ENCODE assay signal across 8 cellular contexts in the genomic region with DNA sequence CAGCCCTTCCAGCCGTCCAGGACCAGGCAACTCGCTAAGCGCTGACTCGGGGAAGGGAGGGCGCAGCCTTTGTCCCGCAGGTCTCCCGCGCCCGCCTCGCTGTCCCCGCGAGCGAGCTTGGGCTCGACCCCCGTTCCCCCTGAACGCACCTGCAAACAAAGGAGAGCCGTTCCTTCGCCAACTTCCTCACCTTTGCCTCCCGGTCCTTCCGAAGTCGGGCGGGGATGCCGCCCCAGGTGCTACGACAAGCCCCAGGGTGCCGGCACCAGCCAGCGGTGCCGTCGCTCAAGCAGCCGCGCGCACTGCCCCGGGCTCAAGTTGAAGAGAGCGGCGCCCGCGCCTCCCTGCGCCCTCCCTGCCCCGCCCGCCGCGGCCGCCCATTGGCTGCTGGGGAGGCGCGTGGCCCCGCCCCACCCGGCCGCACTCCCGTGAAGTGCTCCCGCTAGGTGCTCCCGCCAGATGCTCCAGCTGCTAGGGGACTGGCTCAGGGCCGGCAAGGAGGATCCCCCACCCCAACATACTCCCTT.
DNase-seq lines count a peak whose midpoint lies in the region; ATAC-seq and TF ChIP-seq lines count a peak whose summit lies in the region.

No MANE protein-coding gene starts in this region.

- DNase-seq in HFF-Myc (ENCODE audit: extremely low read depth, low read depth): no peak
- peak; percentile 59 for DNase-seq in NCI-H146 treated with DMSO at 0.1 percent for 48 hours (lab: John Stamatoyannopoulos, UW; ENCODE audit: unreplicated experiment)
- peak; percentile 79 for DNase-seq in activated CD4-positive, alpha-beta T cell treated with anti-CD3 and anti-CD28 coated beads for 36 hours
- DNase-seq in effector CD4-positive, alpha-beta T cell: peak; percentile 2
- DNase-seq in medulla oblongata (ENCODE audit: extremely low spot score): peak; percentile 82
- DNase-seq in stimulated activated CD8-positive, alpha-beta memory T cell treated with anti-CD3 and anti-CD28 coated beads, Interleukin-15, amount 100 ng/mL, for 24 hours (ENCODE audit: low read depth): peak; percentile 29
- no peak for DNase-seq in NK-92 (lab: John Stamatoyannopoulos, UW; ENCODE audit: unreplicated experiment)

- H3K27ac Mint-ChIP-seq in activated CD4-positive, alpha-beta T cell treated with anti-CD3 and anti-CD28 coated beads for 36 hours: no peak overlapping the region

- H3K4me3 ChIP-seq in GM12875 (ENCODE audit: low read depth, low read length): peak overlapping the region; percentile 77
- 0 out of 2 replicates have a peak overlapping the region, but pooled peaks have one; percentile 5 for H3K4me3 ChIP-seq in HFF-Myc (replicated peaks; ENCODE audit: low read depth, low read length)

- H3K4me3 Mint-ChIP-seq in activated CD4-positive, alpha-beta T cell treated with anti-CD3 and anti-CD28 coated beads for 36 hours: peak overlapping the region; percentile 61

- intact Hi-C loops in activated CD4-positive, alpha-beta T cell treated with anti-CD3 and anti-CD28 coated beads for 36 hours (cut with DNase I, micrococcal nuclease): no loop called here

- POLR2A ChIA-PET in activated CD4-positive, alpha-beta T cell treated with anti-CD3 and anti-CD28 coated beads for 36 hours (lab: Charles Lee): no interaction called here

- ATAC-seq in activated CD4-positive, alpha-beta T cell treated with anti-CD3 and anti-CD28 coated beads for 36 hours: peak; percentile 99

- H3K9me3 Mint-ChIP-seq in activated CD4-positive, alpha-beta T cell treated with anti-CD3 and anti-CD28 coated beads for 36 hours (ENCODE audit: low read depth): no peaks in the 10 kb centered on the region

- peaks cover 46% of the 10 kb centered on the region for H3K27me3 Mint-ChIP-seq in activated CD4-positive, alpha-beta T cell treated with anti-CD3 and anti-CD28 coated beads for 36 hours

- TF ChIP-seq CTCF in GM12875 (IDR thresholded peaks at IDR 0.05; ENCODE audit: borderline replicate concordance, insufficient read depth, low read depth, low read length) (no peak), HFF-Myc (IDR thresholded peaks at IDR 0.05; ENCODE audit: low read depth, low read length, missing control alignments) (no peak)

- H3K4me1 Mint-ChIP-seq in activated CD4-positive, alpha-beta T cell treated with anti-CD3 and anti-CD28 coated beads for 36 hours: peaks cover 8% of the 10 kb centered on the region

- CTCF ChIA-PET in activated CD4-positive, alpha-beta T cell treated with anti-CD3 and anti-CD28 coated beads for 36 hours (lab: Charles Lee): interaction anchor here (5.7 kb wide), 1 partner anchor 17 kb away, joined by 30 read pairs; no protein-coding TSS in a partner anchor

- H3K36me3 Mint-ChIP-seq in activated CD4-positive, alpha-beta T cell treated with anti-CD3 and anti-CD28 coated beads for 36 hours (ENCODE audit: low read depth): no peaks in the 10 kb centered on the region

Comparison
In these comparisons a context has a peak if more than half of its experiments do, and no peak if none do; other contexts are left out.
1. DNase-seq: peak in NCI-H146 treated with DMSO at 0.1 percent for 48 hours (single experiment), activated CD4-positive, alpha-beta T cell treated with anti-CD3 and anti-CD28 coated beads for 36 hours (single experiment), effector CD4-positive, alpha-beta T cell (single experiment), medulla oblongata (single experiment) and stimulated activated CD8-positive, alpha-beta memory T cell treated with anti-CD3 and anti-CD28 coated beads, Interleukin-15, amount 100 ng/mL, for 24 hours (single experiment); none in HFF-Myc (single experiment) and NK-92 (single experiment).